ENCODE assay signal across 20 cellular contexts in genomic region chr12:11701398-11701797, GRCh38. TPM values are rescaled to one million over a fixed set of nuclear protein-coding genes. Genes with fewer than 3 reads are reported as not detected.
A peak's percentile ranks its signal among the peaks of the same experiment; 100 is the strongest.
DNase-seq lines count a peak whose midpoint lies in the region; ATAC-seq, FAIRE-seq and TF ChIP-seq lines count a peak whose summit lies in the region.
"Had no signal": no experiment of that assay in that cellular context is flagged by ENCODE, and none has a peak within 500 bp of the region (broad histone marks: within the 10 kb centered on the region; RNA-seq: fewer than 3 reads in every experiment).

No MANE protein-coding gene starts in this region.

- intact Hi-C loops in CD14-positive monocyte (cut with micrococcal nuclease) (no loop called here), HepG2 (cut with micrococcal nuclease; ENCODE audit: unreplicated experiment) (loop anchor here (10.0 kb wide), 1 partner anchor 47 kb away; no protein-coding TSS in a partner anchor)

- peaks cover 57% of the 10 kb centered on the region for H3K4me1 ChIP-seq in HepG2 (ENCODE audit: insufficient read depth, low read length)
- H3K4me1 ChIP-seq in rectal smooth muscle tissue (ENCODE audit: control insufficient read depth, insufficient read depth, low read length), result peaks cover 20% of the 10 kb centered on the region

- no peak for FAIRE-seq in HepG2 (lab: Jason Lieb, UNC)
- FAIRE-seq: colon, kidney had no signal

- TF ChIP-seq CTCF in CD14-positive monocyte (IDR thresholded peaks at IDR 0.05) (no peak), HepG2 (CRISPR knock-in tag; IDR thresholded peaks at IDR 0.05) (no peak)

- H3K4me2 ChIP-seq in HepG2 (ENCODE audit: low read depth, low read length), result 0 out of 2 replicates have a peak overlapping the region, but pooled peaks have one; percentile 3

- H3K36me3 Mint-ChIP-seq in CD14-positive monocyte, result peaks cover 13 to 19% of the 10 kb centered on the region in 2 donors
- H3K36me3 Mint-ChIP-seq in activated naive CD8-positive, alpha-beta T cell treated with anti-CD3 and anti-CD28 coated beads, Interleukin-2, amount 50 U/mL, for 24 hours (ENCODE audit: low read depth), result peaks cover 3% of the 10 kb centered on the region
- H3K36me3 Mint-ChIP-seq: CD8-positive, alpha-beta T cell had no signal

- no peak for TF ChIP-seq POLR2A in HepG2 (IDR thresholded peaks at IDR 0.05; ENCODE audit: insufficient read depth in 1 of 2, low read depth in 2 of 2, low read length in 2 of 2)

- H3K4me3 ChIP-seq in HepG2 (replicated peaks in 1 of 3; ENCODE audit: insufficient read depth in 1 of 3, low read depth in 2 of 3, low read length in 3 of 3), result no peak overlapping the region
- H3K4me3 ChIP-seq in rectal smooth muscle tissue (ENCODE audit: low read length), result no peak overlapping the region
- H3K4me3 ChIP-seq: heart left ventricle, SJSA1, testis had no signal

- CTCF ChIA-PET in HepG2 (lab: Yijun Ruan, JAX; ENCODE audit: low intra/inter-chr PET ratio, low total read pairs), result no interaction called here

- no peak for TF ChIP-seq EP300 in HepG2 (IDR thresholded peaks at IDR 0.05; ENCODE audit: low read depth in 2 of 2, low read length in 2 of 2)
- TF ChIP-seq EP300 in HepG2 (CRISPR knock-in tag; IDR thresholded peaks at IDR 0.05; ENCODE audit: borderline replicate concordance), result no peak

- H3K27ac Mint-ChIP-seq in CD14-positive monocyte, result peak overlapping the region in 6 of 7 donors; percentile 19 to 84 (median 65)
- H3K27ac Mint-ChIP-seq in activated naive CD8-positive, alpha-beta T cell treated with anti-CD3 and anti-CD28 coated beads, Interleukin-2, amount 50 U/mL, for 24 hours, result peak overlapping the region; percentile 28
- H3K27ac Mint-ChIP-seq: activated CD4-positive, alpha-beta memory T cell treated with anti-CD3 and anti-CD28 coated beads, Interleukin-2, amount 10 ng/mL, durations not matched to agents 7 days and 5 days; CD8-positive, alpha-beta T cell had no signal

- H3K36me3 ChIP-seq in HepG2 (replicated peaks in 1 of 2; ENCODE audit: control insufficient read depth in 1 of 2, insufficient read depth in 2 of 2, low read length in 2 of 2) (no peaks in the 10 kb centered on the region), rectal smooth muscle tissue (ENCODE audit: control insufficient read depth, insufficient read depth, low read length) (no peaks in the 10 kb centered on the region)
- H3K36me3 ChIP-seq: heart left ventricle had no signal

- peaks cover 57% of the 10 kb centered on the region for H3K4me1 Mint-ChIP-seq in CD14-positive monocyte
- H3K4me1 Mint-ChIP-seq in activated naive CD8-positive, alpha-beta T cell treated with anti-CD3 and anti-CD28 coated beads, Interleukin-2, amount 50 U/mL, for 24 hours, result peaks cover 42% of the 10 kb centered on the region

- H3K27me3 ChIP-seq in HepG2 (ENCODE audit: control insufficient read depth in 1 of 2, insufficient read depth in 2 of 2, low read length in 2 of 2) (no peaks in the 10 kb centered on the region), rectal smooth muscle tissue (ENCODE audit: control insufficient read depth, insufficient read depth, low read length) (no peaks in the 10 kb centered on the region)
- H3K27me3 ChIP-seq: heart left ventricle, SJSA1, testis had no signal

- no peaks in the 10 kb centered on the region for H3K79me2 ChIP-seq in HepG2 (ENCODE audit: insufficient read depth, low read length)

- no peaks in the 10 kb centered on the region for H3K9me3 Mint-ChIP-seq in CD14-positive monocyte
- H3K9me3 Mint-ChIP-seq in activated naive CD8-positive, alpha-beta T cell treated with anti-CD3 and anti-CD28 coated beads, Interleukin-2, amount 50 U/mL, for 24 hours, result no peaks in the 10 kb centered on the region
- H3K9me3 Mint-ChIP-seq: activated CD4-positive, alpha-beta memory T cell treated with anti-CD3 and anti-CD28 coated beads, Interleukin-2, amount 10 ng/mL, durations not matched to agents 7 days and 5 days; CD8-positive, alpha-beta T cell had no signal

- no peak for DNase-seq in CD14-positive monocyte (ENCODE audit: low spot score)
- DNase-seq in activated naive CD8-positive, alpha-beta T cell treated with anti-CD3 and anti-CD28 coated beads, Interleukin-2, amount 50 U/mL, for 24 hours, result no peak
- DNase-seq in HepG2 (ENCODE audit: low spot score), result no peak
- DNase-seq in activated CD4-positive, CD25-positive, alpha-beta regulatory T cell treated with anti-CD3 and anti-CD28 coated beads, Interleukin-2, amount 50 U/mL, for 72 hours, result no peak
- DNase-seq in NCI-H748 (lab: John Stamatoyannopoulos, UW; ENCODE audit: unreplicated experiment), result no peak
- no peak for DNase-seq in inferior parietal cortex (ENCODE audit: extremely low spot score)
- DNase-seq: ACHN; activated CD4-positive, alpha-beta memory T cell treated with anti-CD3 and anti-CD28 coated beads, Interleukin-2, amount 10 ng/mL, durations not matched to agents 7 days and 5 days; amygdala; CD8-positive, alpha-beta T cell; heart left ventricle; kidney; naive B cell; NCI-H524; OCI-M1; testis had no signal

- no peak overlapping the region for H3K4me3 Mint-ChIP-seq in CD14-positive monocyte
- no peak overlapping the region for H3K4me3 Mint-ChIP-seq in activated naive CD8-positive, alpha-beta T cell treated with anti-CD3 and anti-CD28 coated beads, Interleukin-2, amount 50 U/mL, for 24 hours
- H3K4me3 Mint-ChIP-seq: activated CD4-positive, alpha-beta memory T cell treated with anti-CD3 and anti-CD28 coated beads, Interleukin-2, amount 10 ng/mL, durations not matched to agents 7 days and 5 days; CD8-positive, alpha-beta T cell had no signal

- POLR2A ChIA-PET in HepG2 (lab: Yijun Ruan, JAX), result no interaction called here

- BruUV-seq in HepG2 (replicated peaks; lab: Mats Ljungman, UMichigan), result no TSS peak

- TF ChIP-seq RAD21 in HepG2 (CRISPR knock-in tag; IDR thresholded peaks at IDR 0.05), result no peak

- H3K27me3 Mint-ChIP-seq in CD14-positive monocyte (ENCODE audit: low read depth in 3 of 3), result peaks cover 0 to 1% (median 0%) of the 10 kb centered on the region in 3 donors
- H3K27me3 Mint-ChIP-seq in activated naive CD8-positive, alpha-beta T cell treated with anti-CD3 and anti-CD28 coated beads, Interleukin-2, amount 50 U/mL, for 24 hours, result no peaks in the 10 kb centered on the region
- H3K27me3 Mint-ChIP-seq: activated CD4-positive, alpha-beta memory T cell treated with anti-CD3 and anti-CD28 coated beads, Interleukin-2, amount 10 ng/mL, durations not matched to agents 7 days and 5 days; naive B cell had no signal

- H3K9me3 ChIP-seq in HepG2 (ENCODE audit: low read length), result no peaks in the 10 kb centered on the region
- H3K9me3 ChIP-seq: heart left ventricle, SJSA1, testis had no signal

- no peak overlapping the region for H2AFZ ChIP-seq in HepG2 (ENCODE audit: low read length)

- in situ Hi-C loops in HepG2 (cut with HindIII; ENCODE audit: extremely low pct_ligation_motif_present, low pct_unique_long_range_greater_than_20kb), result no loop called here

- no peak for ATAC-seq in activated naive CD8-positive, alpha-beta T cell treated with anti-CD3 and anti-CD28 coated beads, Interleukin-2, amount 50 U/mL, for 24 hours
- ATAC-seq in HepG2 (no peak), HG03097 (IDR thresholded peaks at IDR 0.05; ENCODE audit: low FRiP score, unreplicated experiment) (no peak)
- ATAC-seq: CD8-positive, alpha-beta T cell had no signal

- H3K27ac ChIP-seq in HepG2 (ENCODE audit: extremely low read length, insufficient read depth, low read length) (no peak overlapping the region), rectal smooth muscle tissue (ENCODE audit: low read depth, low read length) (peak overlapping the region; percentile 81)
- H3K27ac ChIP-seq: SJSA1, testis had no signal

- H3K9ac ChIP-seq in HepG2 (ENCODE audit: insufficient read depth, low read depth, low read length) (no peak overlapping the region), rectal smooth muscle tissue (ENCODE audit: low read length) (no peak overlapping the region)

- WGBS in HepG2 (ENCODE audit: low lambda C conversion rate), result 68% methylated on average over 5 of the region's 5 CpGs

- no peaks in the 10 kb centered on the region for H4K20me1 ChIP-seq in HepG2 (ENCODE audit: insufficient read depth, low read length)

TF ChIP-seq in HepG2, 621 proteins besides CTCF, POLR2A, EP300 and RAD21:
- TF ChIP-seq NBN (conservative IDR thresholded peaks at IDR 0.05), result no peak
- 0 out of 2 replicates have a peak, but pooled peaks have one; percentile 30 for TF ChIP-seq ZNF878 (CRISPR knock-in tag; IDR thresholded peaks at IDR 0.05)

RNA-seq across cellular contexts. Expression of gene ETV6, which starts 51.9 kb away (rescaled TPM):
- polyA plus RNA-seq in CD14-positive monocyte (10 to 100 TPM in 1 of 2 donors, 1 to 10 TPM in 1; 6.8 to 11.7 TPM), HepG2 (2011; rRNA removed) (3.0 and 3.3 TPM in 2 replicates)
- 2.2 and 2.8 TPM in 2 replicates for total RNA-seq in HepG2 (2016; rRNA removed; fragmentation: Illumina TruSeq; extraction: Trizol)
- 1.0 and 1.2 TPM in 2 replicates for total RNA-seq in HepG2 (2016; cell fraction: cytosol; rRNA removed; fragmentation: Illumina TruSeq; extraction: Trizol; ENCODE audit: low read depth)
- 1.8 and 2.5 TPM in 2 replicates for total RNA-seq in HepG2 (2016; cell fraction: insoluble cytoplasmic fraction; rRNA removed; fragmentation: Illumina TruSeq; extraction: Trizol)
- 2.9 and 3.4 TPM in 2 replicates for total RNA-seq in HepG2 (2016; cell fraction: membrane; rRNA removed; fragmentation: Illumina TruSeq; extraction: Trizol)
- 3.9 and 4.2 TPM in 2 replicates for total RNA-seq in HepG2 (2016; cell fraction: nucleus; rRNA removed; fragmentation: Illumina TruSeq; extraction: Trizol)
- 1.9 and 2.1 TPM in 2 replicates for polyA plus RNA-seq in HepG2 (2011; cell fraction: cytosol; rRNA removed)
- 3.5 and 4.3 TPM in 2 replicates for polyA plus RNA-seq in HepG2 (2011; cell fraction: nucleus; rRNA removed)
- 1.8 and 2.6 TPM in 2 replicates for polyA plus RNA-seq in HepG2 (2012)
- 1.1 and 1.2 TPM in 2 replicates for polyA plus RNA-seq in HepG2 (2016; cell fraction: cytosol; fragmentation: Illumina TruSeq; extraction: Trizol; ENCODE audit: low read depth)
- polyA plus RNA-seq in HepG2 (2016; cell fraction: insoluble cytoplasmic fraction; fragmentation: Illumina TruSeq; extraction: Trizol; ENCODE audit: low read depth), result 2.7 and 3.6 TPM in 2 replicates
- polyA plus RNA-seq in HepG2 (2016; cell fraction: membrane; fragmentation: Illumina TruSeq; extraction: Trizol; ENCODE audit: low read depth), result 2.5 and 3.2 TPM in 2 replicates
- polyA plus RNA-seq in HepG2 (2016; cell fraction: nucleus; fragmentation: Illumina TruSeq; extraction: Trizol; ENCODE audit: insufficient read depth, low read depth), result 4.6 and 5.1 TPM in 2 replicates
- polyA minus RNA-seq in HepG2 (2011; rRNA and poly(A)+ RNA removed; ENCODE audit: low replicate concordance), result 7.0 and 9.1 TPM in 2 replicates
- 3.4 and 4.0 TPM in 2 replicates for polyA minus RNA-seq in HepG2 (2011; cell fraction: cytosol; rRNA and poly(A)+ RNA removed)
- polyA minus RNA-seq in HepG2 (2011; cell fraction: nucleus; rRNA and poly(A)+ RNA removed), result 8.1 and 12.8 TPM in 2 replicates
